1 cellular context compared by ENCODE assay signal in genomic region chr3:48609088-48610005, GRCh38.
TF ChIP-seq lines count a peak whose summit lies in the region.

TSS of gene UQCRC1 (minus strand) at chr3:48609646. CDS start at chr3:48609620, 26 bp downstream.

TF ChIP-seq in GM12878, 131 proteins besides CTCF, POLR2A, EP300 and RAD21 (continued from another document):
- TF ChIP-seq MLLT1 (IDR thresholded peaks at IDR 0.05) (0 out of 2 replicates have a peak, but pooled peaks have one; percentile 45), FOXK2 (IDR thresholded peaks at IDR 0.05) (no peak), SMAD5 (IDR thresholded peaks at IDR 0.05; ENCODE audit: low read depth) (peak; percentile 77; the same call in 1 of the 2 replicates), PAX5 (IDR thresholded peaks at IDR 0.05; ENCODE audit: borderline replicate concordance, low read depth, low read length) (peak; percentile 64; the same call in 1 of the 2 replicates), PML (IDR thresholded peaks at IDR 0.05; ENCODE audit: low read length) (no peak; the same call in 1 of the 2 replicates), RAD51 (IDR thresholded peaks at IDR 0.05) (no peak), HDAC6 (IDR thresholded peaks at IDR 0.05; ENCODE audit: unreplicated experiment) (no peak), ETV6 (conservative IDR thresholded peaks at IDR 0.05 in 1 of 2, IDR thresholded peaks at IDR 0.05 in 1 of 2; ENCODE audit: borderline replicate concordance in 1 of 2, low read depth in 1 of 2) (no peak), YY1 (IDR thresholded peaks at IDR 0.05; ENCODE audit: low read depth, low read length) (peak; percentile 98), NKRF (conservative IDR thresholded peaks at IDR 0.05) (peak; percentile 4; the same call in 1 of the 2 replicates), NBN (IDR thresholded peaks at IDR 0.05) (0 out of 2 replicates have a peak, but pooled peaks have one; percentile 73), NRF1 (conservative IDR thresholded peaks at IDR 0.05; ENCODE audit: low read depth, low read length) (peak; percentile 88), MYC (IDR thresholded peaks at IDR 0.05; ENCODE audit: insufficient read depth, insufficient read length, insufficient replicate concordance, low read length, severe bottlenecking) (no peak), MTA2 (IDR thresholded peaks at IDR 0.05; ENCODE audit: low read depth) (no peak), EED (IDR thresholded peaks at IDR 0.05; ENCODE audit: low read depth) (no peak), PBX3 (IDR thresholded peaks at IDR 0.05; ENCODE audit: insufficient replicate concordance, low read depth, low read length) (peak; percentile 19), IRF3 (IDR thresholded peaks at IDR 0.05) (no peak), NFYA (IDR thresholded peaks at IDR 0.05; ENCODE audit: borderline replicate concordance, low read depth, low read length) (no peak), ASH2L (IDR thresholded peaks at IDR 0.05; ENCODE audit: borderline replicate concordance, low read depth) (no peak), NR2C1 (IDR thresholded peaks at IDR 0.05) (peak; percentile 77), POLR2AphosphoS2 (IDR thresholded peaks at IDR 0.05; ENCODE audit: low read depth, low read length) (peak; percentile 67; the same call in 1 of the 2 replicates), NR2F1 (conservative IDR thresholded peaks at IDR 0.05) (peak; percentile 96), RCOR1 (conservative IDR thresholded peaks at IDR 0.05; ENCODE audit: low read depth, low read length) (0 out of 2 replicates have a peak, but pooled peaks have one; percentile 6), CREB1 (IDR thresholded peaks at IDR 0.05; ENCODE audit: low read depth) (peak; percentile 19; the same call in 1 of the 2 replicates), SMARCA5 (IDR thresholded peaks at IDR 0.05) (peak; percentile 92), ATF3 (IDR thresholded peaks at IDR 0.05; ENCODE audit: borderline replicate concordance, extremely low read depth, low read depth, low read length) (peak; percentile 9; the same call in 1 of the 2 replicates), EGR1 (IDR thresholded peaks at IDR 0.05; ENCODE audit: borderline replicate concordance in 1 of 2, low read depth in 2 of 2, low read length in 2 of 2) (peak in 1 of 2 experiments; percentile 84; a peak in 2 of 3 replicates), ZBTB33 (IDR thresholded peaks at IDR 0.05) (no peak), E2F4 (IDR thresholded peaks at IDR 0.05; ENCODE audit: low read depth, low read length) (0 out of 2 replicates have a peak, but pooled peaks have one; percentile 64), SMC3 (IDR thresholded peaks at IDR 0.05; ENCODE audit: borderline replicate concordance, low read length) (peak; percentile 57), MYB (IDR thresholded peaks at IDR 0.05; ENCODE audit: borderline replicate concordance, low read depth, low read length) (no peak), ESRRA (IDR thresholded peaks at IDR 0.05; ENCODE audit: low read length) (peak; percentile 75; the same call in 1 of the 2 replicates), RELB (IDR thresholded peaks at IDR 0.05; ENCODE audit: low read depth) (peak; percentile 57; the same call in 1 of the 2 replicates), BHLHE40 (IDR thresholded peaks at IDR 0.05; ENCODE audit: borderline replicate concordance in 1 of 2, low read depth in 2 of 2, low read length in 1 of 2) (peak in 1 of 2 experiments; percentile 48; a peak in 2 of 4 replicates), MXI1 (IDR thresholded peaks at IDR 0.05; ENCODE audit: low read depth, low read length) (0 out of 2 replicates have a peak, but pooled peaks have one; percentile 42), PKNOX1 (IDR thresholded peaks at IDR 0.05) (peak; percentile 48; the same call in 1 of the 2 replicates)
